1 cellular context compared by ENCODE assay signal in genomic region chr1:45304311-45305081, GRCh38.
TF ChIP-seq lines count a peak whose summit lies in the region.

No MANE protein-coding gene starts in this region.

TF ChIP-seq in HEK293, 187 proteins besides CTCF, POLR2A, EP300 and RAD21 (continued from another document):
- TF ChIP-seq ZNF132 (tag by site-specific recombination; IDR thresholded peaks at IDR 0.05; ENCODE audit: borderline replicate concordance) (no peak), ZNF707 (tag by site-specific recombination; IDR thresholded peaks at IDR 0.05) (no peak), ZBTB20 (tag by site-specific recombination; IDR thresholded peaks at IDR 0.05) (peak; percentile 76), ZNF654 (tag by site-specific recombination; IDR thresholded peaks at IDR 0.05; ENCODE audit: low read depth) (no peak), ZNF335 (tag by site-specific recombination; conservative IDR thresholded peaks at IDR 0.05) (peak; percentile 41), ZNF133 (tag by site-specific recombination; IDR thresholded peaks at IDR 0.05) (no peak), ZIC2 (tag by site-specific recombination; IDR thresholded peaks at IDR 0.05) (peak; percentile 40), ZNF514 (tag by site-specific recombination; IDR thresholded peaks at IDR 0.05) (no peak), ZBTB21 (tag by site-specific recombination; IDR thresholded peaks at IDR 0.05) (no peak), ZNF324 (tag by site-specific recombination; IDR thresholded peaks at IDR 0.05) (no peak), ZNF692 (tag by site-specific recombination; IDR thresholded peaks at IDR 0.05) (peak; percentile 35; the same call in 1 of the 2 replicates), TCF7L2 (IDR thresholded peaks at IDR 0.05; ENCODE audit: borderline replicate concordance, low read depth, low read length) (peak; percentile 75), ZNF114 (tag by site-specific recombination; IDR thresholded peaks at IDR 0.05) (no peak), PRDM4 (tag by site-specific recombination; IDR thresholded peaks at IDR 0.05) (no peak), ZNF366 (tag by site-specific recombination; conservative IDR thresholded peaks at IDR 0.05) (no peak), SCRT1 (tag by site-specific recombination; IDR thresholded peaks at IDR 0.05; ENCODE audit: borderline replicate concordance) (no peak), KLF7 (tag by site-specific recombination; IDR thresholded peaks at IDR 0.05; ENCODE audit: borderline replicate concordance) (no peak), ZNF202 (tag by site-specific recombination; IDR thresholded peaks at IDR 0.05; ENCODE audit: borderline replicate concordance) (no peak)
